In genomic region chr13:53622431-53622830, GRCh38 we compare ENCODE assay signal across 16 cellular contexts.
"Had no signal": no experiment of that assay in that cellular context is flagged by ENCODE, and none has a peak within 500 bp of the region (broad histone marks: within the 10 kb centered on the region; RNA-seq: fewer than 3 reads in every experiment).

No MANE protein-coding gene starts in this region.

- DNase-seq: cortex of kidney; effector memory CD4-positive, alpha-beta T cell; heart left ventricle; hypothalamus; islet precursor cell; mammary epithelial cell; mucosa of descending colon; naive thymus-derived CD8-positive, alpha-beta T cell; posterior cingulate gyrus; stimulated activated CD4-positive, alpha-beta T cell treated with anti-CD3 and anti-CD28 coated beads, Interleukin-2, amount 100 ng/mL, for 24 hours; stimulated activated naive CD4-positive, alpha-beta T cell treated with Interleukin-2 at 50 U/mL for 16 hours; tibial artery; upper lobe of left lung; uterus had no signal

- H3K4me3 ChIP-seq: heart left ventricle, mucosa of descending colon, tibial artery, upper lobe of left lung, uterus had no signal

- H3K4me3 Mint-ChIP-seq: naive thymus-derived CD8-positive, alpha-beta T cell had no signal

- H3K4me1 ChIP-seq: heart left ventricle, tibial artery, upper lobe of left lung, uterus had no signal

- H3K4me1 Mint-ChIP-seq: naive thymus-derived CD8-positive, alpha-beta T cell had no signal

- H3K27me3 Mint-ChIP-seq: naive thymus-derived CD8-positive, alpha-beta T cell had no signal

- H3K9me3 ChIP-seq: heart left ventricle, mucosa of descending colon, tibial artery, upper lobe of left lung, uterus had no signal

- H3K27ac Mint-ChIP-seq: naive thymus-derived CD8-positive, alpha-beta T cell had no signal

- H3K36me3 ChIP-seq: heart left ventricle, tibial artery, upper lobe of left lung, uterus had no signal

- FAIRE-seq: endometrium, frontal cortex had no signal

- H3K27me3 ChIP-seq: heart left ventricle, tibial artery, upper lobe of left lung, uterus had no signal

- H3K36me3 Mint-ChIP-seq: naive thymus-derived CD8-positive, alpha-beta T cell had no signal

- H3K27ac ChIP-seq: heart left ventricle, tibial artery, upper lobe of left lung, uterus had no signal
